ENCODE assay signal across 11 cellular contexts in genomic region chr7:90180011-90180585, GRCh38. TPM values are rescaled to one million over a fixed set of nuclear protein-coding genes. Genes with fewer than 3 reads are reported as not detected.
A peak's percentile ranks its signal among the peaks of the same experiment; 100 is the strongest.
DNase-seq lines count a peak whose midpoint lies in the region; TF ChIP-seq lines count a peak whose summit lies in the region.
"Had no signal": no experiment of that assay in that cellular context is flagged by ENCODE, and none has a peak within 500 bp of the region (broad histone marks: within the 10 kb centered on the region; RNA-seq: fewer than 3 reads in every experiment).

No MANE protein-coding gene starts in this region.

- H3K79me2 ChIP-seq in KMS-11 (ENCODE audit: insufficient read depth, low read depth), result no peaks in the 10 kb centered on the region

- peak overlapping the region; percentile 47 for H3K27ac ChIP-seq in KMS-11
- H3K27ac ChIP-seq in liver (ENCODE audit: low read depth in 1 of 2, low read length in 2 of 2), result no peak overlapping the region
- H3K27ac ChIP-seq: vagina had no signal

- H3K4me1 ChIP-seq in KMS-11 (ENCODE audit: low read depth, poor library complexity, severe bottlenecking) (peaks cover 44% of the 10 kb centered on the region), liver (ENCODE audit: control insufficient read depth in 4 of 4, insufficient read depth in 4 of 4, low read length in 3 of 4) (peaks cover 0 to 7% (median 3%) of the 10 kb centered on the region in 4 donors)
- H3K4me1 ChIP-seq: vagina had no signal

- H3K4me2 ChIP-seq in KMS-11, result peak overlapping the region; percentile 64

- H3K36me3 ChIP-seq in KMS-11 (ENCODE audit: insufficient read depth) (no peaks in the 10 kb centered on the region), liver (ENCODE audit: control insufficient read depth in 4 of 4, insufficient read depth in 3 of 4, low read depth in 1 of 4, low read length in 3 of 4) (no peaks in the 10 kb centered on the region)
- H3K36me3 ChIP-seq: vagina had no signal

- peak overlapping the region; percentile 13; the same call in 1 of the 2 replicates for H3K9ac ChIP-seq in KMS-11
- H3K9ac ChIP-seq in liver (ENCODE audit: low read depth in 1 of 2, low read length in 2 of 2), result no peak overlapping the region

- H2AFZ ChIP-seq in KMS-11 (ENCODE audit: low read depth), result no peak overlapping the region

- no peak for TF ChIP-seq RAD21 in liver (IDR thresholded peaks at IDR 0.05)

- DNase-seq in GM03348 (ENCODE audit: low spot score) (peak; percentile 4), astrocyte of the spinal cord (ENCODE audit: low read depth, low spot score) (peak; percentile 61), HuH-7 (ENCODE audit: low spot score) (no peak), ecto neural progenitor cell (ENCODE audit: low spot score) (no peak), COLO829 (ENCODE audit: low spot score) (no peak), NCI-H146 (lab: John Stamatoyannopoulos, UW) (no peak)
- DNase-seq: NCI-H2029, SIG-M5 had no signal

- in situ Hi-C loops in astrocyte of the spinal cord (cut with HindIII; ENCODE audit: low sequenced_read_pairs), result no loop called here

- H3K27me3 ChIP-seq in KMS-11 (ENCODE audit: insufficient read depth, low read depth), result no peaks in the 10 kb centered on the region
- H3K27me3 ChIP-seq in liver (ENCODE audit: control insufficient read depth in 4 of 4, insufficient read depth in 4 of 4, low read length in 3 of 4), result no peaks in the 10 kb centered on the region
- H3K27me3 ChIP-seq: vagina had no signal

- TF ChIP-seq CTCF in KMS-11 (conservative IDR thresholded peaks at IDR 0.05; ENCODE audit: low read depth, low read length), result no peak
- TF ChIP-seq CTCF in astrocyte of the spinal cord (IDR thresholded peaks at IDR 0.05; ENCODE audit: low read depth, low read length), result no peak
- no peak for TF ChIP-seq CTCF in liver (IDR thresholded peaks at IDR 0.05; ENCODE audit: low read depth, low read length, missing input control)

- 70% methylated on average over 1 of the region's 1 CpG for WGBS in liver

- H3K9me3 ChIP-seq in liver (ENCODE audit: control insufficient read depth in 4 of 4, low read length in 3 of 4), result no peaks in the 10 kb centered on the region
- H3K9me3 ChIP-seq: vagina had no signal

- no peaks in the 10 kb centered on the region for H4K20me1 ChIP-seq in KMS-11 (ENCODE audit: insufficient read depth)

- H3K4me3 ChIP-seq in KMS-11 (IDR thresholded peaks at IDR 0.05; ENCODE audit: insufficient read depth, low read depth, low read length), result no peak overlapping the region
- H3K4me3 ChIP-seq in astrocyte of the spinal cord (ENCODE audit: low read depth, low read length), result no peak overlapping the region
- H3K4me3 ChIP-seq in liver (ENCODE audit: low read depth in 1 of 3, low read length in 3 of 3), result no peak overlapping the region
- H3K4me3 ChIP-seq: vagina had no signal

TF ChIP-seq in liver, 16 proteins besides CTCF, POLR2A, EP300 and RAD21:
- TF ChIP-seq HNF4A (conservative IDR thresholded peaks at IDR 0.05) (peak in 1 of 2 donors; percentile 29), ATF3 (IDR thresholded peaks at IDR 0.05) (peak; percentile 65), SP1 (IDR thresholded peaks at IDR 0.05) (peak; percentile 20), HNF4G (IDR thresholded peaks at IDR 0.05) (no peak), YY1 (IDR thresholded peaks at IDR 0.05) (no peak), RXRA (IDR thresholded peaks at IDR 0.05) (peak in 1 of 2 donors; percentile 22)
TF ChIP-seq in liver: peak in this region for 4.

RNA-seq across cellular contexts. Expression of gene STEAP1, which starts 25.8 kb away (rescaled TPM):
- total RNA-seq in liver, result 10 to 100 TPM; 28.5 to 37.1 TPM
- 10 to 100 TPM; 20.0 to 30.8 TPM for polyA plus RNA-seq in liver

RNA-seq across cellular contexts. Expression of gene STEAP2, which starts 31.4 kb away (rescaled TPM):
- 10 to 100 TPM in 1 of 2 donors, 1 to 10 TPM in 1; 8.0 to 25.9 TPM for total RNA-seq in liver
- 1 to 10 TPM; 1.2 to 2.3 TPM for polyA plus RNA-seq in liver

Comparison
In these comparisons a context has a peak if more than half of its experiments do, and no peak if none do; other contexts are left out.
1. DNase-seq: peak in GM03348 (single experiment) and astrocyte of the spinal cord (single experiment); none in HuH-7 (single experiment), ecto neural progenitor cell (single experiment), COLO829 (single experiment) and NCI-H146 (single experiment).